ENCODE assay signal across 16 cellular contexts in the genomic region with DNA sequence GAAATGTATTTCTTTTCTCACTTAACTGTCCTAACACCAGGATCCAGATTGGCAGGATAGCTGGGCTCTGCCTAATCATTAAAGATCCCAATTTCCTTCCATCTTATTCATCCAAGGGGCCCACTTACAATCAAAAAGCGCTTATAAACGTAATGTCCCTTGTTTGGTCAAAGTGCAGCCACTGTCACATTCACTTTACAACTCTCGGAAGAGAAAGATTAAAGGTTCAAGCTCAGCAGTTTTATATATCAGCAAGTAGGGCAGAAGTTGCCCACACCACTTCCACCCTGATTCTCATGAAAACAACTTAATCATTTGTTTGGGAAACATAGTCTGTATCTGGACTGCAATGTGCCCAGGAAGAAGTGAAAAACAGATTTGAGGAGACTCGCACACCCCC.
DNase-seq lines count a peak whose midpoint lies in the region; ATAC-seq and TF ChIP-seq lines count a peak whose summit lies in the region.
"Had no signal": no experiment of that assay in that cellular context is flagged by ENCODE, and none has a peak within 500 bp of the region (broad histone marks: within the 10 kb centered on the region; RNA-seq: fewer than 3 reads in every experiment).

No MANE protein-coding gene starts in this region.

- H3K9me3 ChIP-seq in hepatocyte (ENCODE audit: low read depth), result no peaks in the 10 kb centered on the region
- H3K9me3 ChIP-seq: Caco-2 had no signal

- no peaks in the 10 kb centered on the region for H3K36me3 Mint-ChIP-seq in nephron (ENCODE audit: low read depth)
- H3K36me3 Mint-ChIP-seq: CD4-positive, CD25-positive, alpha-beta regulatory T cell; CD8-positive, alpha-beta T cell had no signal

- H3K27me3 ChIP-seq in hepatocyte, result no peaks in the 10 kb centered on the region

- H3K27ac Mint-ChIP-seq in nephron, result peak overlapping the region in 2 of 3 experiments; percentile 24 to 49
- H3K27ac Mint-ChIP-seq: CD4-positive, CD25-positive, alpha-beta regulatory T cell; CD8-positive, alpha-beta T cell; H9 had no signal

- H3K4me3 Mint-ChIP-seq in nephron, result no peak overlapping the region
- H3K4me3 Mint-ChIP-seq: CD4-positive, CD25-positive, alpha-beta regulatory T cell; CD8-positive, alpha-beta T cell; H9 had no signal

- H3K9me2 ChIP-seq in hepatocyte (replicated peaks; ENCODE audit: insufficient read depth), result no peaks in the 10 kb centered on the region

- H4K20me1 ChIP-seq in hepatocyte (ENCODE audit: insufficient read depth, poor library complexity, severe bottlenecking), result no peaks in the 10 kb centered on the region

- H3K4me2 ChIP-seq in hepatocyte, result peak overlapping the region; percentile 15

- TF ChIP-seq CTCF in hepatocyte (IDR thresholded peaks at IDR 0.05; ENCODE audit: poor library complexity), result no peak
- TF ChIP-seq CTCF in nephron (IDR thresholded peaks at IDR 0.05; ENCODE audit: unreplicated experiment in 3 of 3), result no peak

- H3K79me2 ChIP-seq in hepatocyte, result no peaks in the 10 kb centered on the region

- no peak overlapping the region for H2AFZ ChIP-seq in hepatocyte
- H2AFZ ChIP-seq: GM23248 had no signal

- H3K9me3 Mint-ChIP-seq in nephron, result no peaks in the 10 kb centered on the region
- H3K9me3 Mint-ChIP-seq: CD8-positive, alpha-beta T cell; H9 had no signal

- no peaks in the 10 kb centered on the region for H3K36me3 ChIP-seq in hepatocyte (replicated peaks; ENCODE audit: insufficient read depth, low read depth)

- ATAC-seq in HG03520 (IDR thresholded peaks at IDR 0.05; ENCODE audit: unreplicated experiment), result no peak
- ATAC-seq: CD8-positive, alpha-beta T cell; HCT116 had no signal

- H3K4me1 Mint-ChIP-seq in nephron, result peaks cover 10% of the 10 kb centered on the region
- H3K4me1 Mint-ChIP-seq: CD4-positive, CD25-positive, alpha-beta regulatory T cell; H9 had no signal

- DNase-seq in NCI-H82 treated with DMSO at 0.1 percent for 48 hours (lab: John Stamatoyannopoulos, UW; ENCODE audit: unreplicated experiment) (peak; percentile 62), hepatocyte (ENCODE audit: low spot score) (no peak), NCI-H1694 treated with DMSO at 0.1 percent for 48 hours (lab: John Stamatoyannopoulos, UW) (no peak), ureter (ENCODE audit: low spot score) (no peak)
- no peak for DNase-seq in effector CD4-positive, alpha-beta T cell
- DNase-seq: Caco-2; CD4-positive, CD25-positive, alpha-beta regulatory T cell; CD8-positive, alpha-beta T cell; DMS153; DND-41; GM23248; H9 had no signal

- no peaks in the 10 kb centered on the region for H3K27me3 Mint-ChIP-seq in nephron (ENCODE audit: low read depth)
- H3K27me3 Mint-ChIP-seq: CD4-positive, CD25-positive, alpha-beta regulatory T cell had no signal

- peak overlapping the region; percentile 29 for H3K27ac ChIP-seq in hepatocyte
- H3K27ac ChIP-seq: C4-2B, GM23248 had no signal

- WGBS in hepatocyte (ENCODE audit: low lambda C conversion rate, missing lambda C conversion rate), result 70% methylated on average over 4 of the region's 4 CpGs

- H3K4me3 ChIP-seq in hepatocyte, result no peak overlapping the region
- H3K4me3 ChIP-seq: GM23248 had no signal

- H3K4me1 ChIP-seq in hepatocyte (ENCODE audit: insufficient read depth), result peaks cover 6% of the 10 kb centered on the region
- H3K4me1 ChIP-seq: Caco-2 had no signal
